In the genomic region with DNA sequence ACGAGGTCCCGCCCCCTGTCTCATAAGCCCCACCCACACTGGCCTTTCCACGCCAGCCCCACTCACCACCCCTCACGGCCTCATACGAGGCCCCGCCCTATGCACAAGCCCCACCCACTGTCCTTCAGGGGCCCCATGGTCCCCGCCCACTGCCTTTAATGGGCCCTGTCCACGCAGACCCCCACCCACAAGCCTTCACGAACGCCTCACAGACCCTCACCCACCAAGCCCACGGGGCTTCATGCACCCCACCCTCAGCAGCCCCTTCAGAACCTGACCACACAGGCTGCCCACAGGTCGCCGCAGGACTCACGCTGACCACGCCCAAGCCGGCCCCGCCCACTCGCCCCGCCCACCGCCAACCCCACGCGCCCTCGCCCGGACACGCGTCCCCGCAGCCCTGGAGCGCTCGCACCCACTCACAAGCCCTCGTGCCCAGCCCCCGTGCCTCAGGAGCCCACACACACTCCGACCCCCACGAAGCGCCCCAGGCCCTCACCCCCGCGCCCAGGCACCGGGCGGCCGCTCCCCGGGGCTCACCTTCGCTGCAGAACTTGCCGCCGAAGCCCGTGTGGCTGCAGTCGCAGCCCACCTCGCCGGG, we compare ENCODE assay signal across 13 cellular contexts. TPM values are rescaled to one million over a fixed set of nuclear protein-coding genes. Genes with fewer than 3 reads are reported as not detected.
DNase-seq lines count a peak whose midpoint lies in the region; ATAC-seq and TF ChIP-seq lines count a peak whose summit lies in the region.
"Had no signal": no experiment of that assay in that cellular context is flagged by ENCODE, and none has a peak within 500 bp of the region (broad histone marks: within the 10 kb centered on the region; RNA-seq: fewer than 3 reads in every experiment).

No MANE protein-coding gene starts in this region.

- H3K4me3 ChIP-seq in uterus: no peak overlapping the region

- no peak for ATAC-seq in activated T-helper 17 cell treated with anti-CD3 and anti-CD28 coated beads, Interleukin-2, amount 50 U/mL, for 72 hours (replicated peaks)
- peak in 1 of 2 donors; percentile 50 for ATAC-seq in natural killer cell treated with Interleukin-12 subunit alpha and Interleukin-12 subunit beta and Interleukin-15 and Interleukin-18, amount 100 ng/mL, for 72 hours
- no peak for ATAC-seq in GM21576 (IDR thresholded peaks at IDR 0.05; ENCODE audit: unreplicated experiment)
- no peak for ATAC-seq in GM19452 (IDR thresholded peaks at IDR 0.05; ENCODE audit: unreplicated experiment)

- no peak overlapping the region for H3K27ac Mint-ChIP-seq in T-helper 2 cell treated with Interferon-gamma antibody and Interleukin-4, amounts not matched to agents 5 μg/mL and 100 μg/mL, for 36 hours
- H3K27ac Mint-ChIP-seq in activated T-helper 17 cell treated with anti-CD3 and anti-CD28 coated beads, Interleukin-2, amount 50 U/mL, for 72 hours: no peak overlapping the region
- peak overlapping the region in 1 of 2 donors; percentile 30 for H3K27ac Mint-ChIP-seq in natural killer cell treated with Interleukin-12 subunit alpha and Interleukin-12 subunit beta and Interleukin-15 and Interleukin-18, amount 100 ng/mL, for 72 hours

- no peak for TF ChIP-seq POLR2A in uterus (IDR thresholded peaks at IDR 0.05)

- H3K4me1 ChIP-seq in ES-I3 (ENCODE audit: insufficient read depth, low read length) (peaks cover 31% of the 10 kb centered on the region), uterus (peaks cover 0 to 13% of the 10 kb centered on the region in 2 donors)

- no peaks in the 10 kb centered on the region for H3K36me3 Mint-ChIP-seq in T-helper 2 cell treated with Interferon-gamma antibody and Interleukin-4, amounts not matched to agents 5 μg/mL and 100 μg/mL, for 36 hours (ENCODE audit: low read depth)
- no peaks in the 10 kb centered on the region for H3K36me3 Mint-ChIP-seq in activated T-helper 17 cell treated with anti-CD3 and anti-CD28 coated beads, Interleukin-2, amount 50 U/mL, for 72 hours (ENCODE audit: low read depth)
- no peaks in the 10 kb centered on the region for H3K36me3 Mint-ChIP-seq in natural killer cell treated with Interleukin-12 subunit alpha and Interleukin-12 subunit beta and Interleukin-15 and Interleukin-18, amount 100 ng/mL, for 72 hours

- intact Hi-C loops in uterus (cut with DNase I; ENCODE audit: low total_unique reads): no loop called here

- H3K4me3 Mint-ChIP-seq in T-helper 2 cell treated with Interferon-gamma antibody and Interleukin-4, amounts not matched to agents 5 μg/mL and 100 μg/mL, for 36 hours: peak overlapping the region; percentile 12
- H3K4me3 Mint-ChIP-seq in activated T-helper 17 cell treated with anti-CD3 and anti-CD28 coated beads, Interleukin-2, amount 50 U/mL, for 72 hours: peak overlapping the region; percentile 29
- peak overlapping the region; percentile 42 for H3K4me3 Mint-ChIP-seq in natural killer cell treated with Interleukin-12 subunit alpha and Interleukin-12 subunit beta and Interleukin-15 and Interleukin-18, amount 100 ng/mL, for 72 hours

- H3K9me3 Mint-ChIP-seq in T-helper 2 cell treated with Interferon-gamma antibody and Interleukin-4, amounts not matched to agents 5 μg/mL and 100 μg/mL, for 36 hours: no peaks in the 10 kb centered on the region
- no peaks in the 10 kb centered on the region for H3K9me3 Mint-ChIP-seq in activated T-helper 17 cell treated with anti-CD3 and anti-CD28 coated beads, Interleukin-2, amount 50 U/mL, for 72 hours
- H3K9me3 Mint-ChIP-seq in natural killer cell treated with Interleukin-12 subunit alpha and Interleukin-12 subunit beta and Interleukin-15 and Interleukin-18, amount 100 ng/mL, for 72 hours: no peaks in the 10 kb centered on the region

- peaks cover 32 to 60% of the 10 kb centered on the region in 2 donors for H3K27me3 ChIP-seq in uterus

- H3K9ac ChIP-seq in ES-I3 (ENCODE audit: low read depth, low read length): peak overlapping the region; percentile 35; the same call in 1 of the 2 replicates

- no peaks in the 10 kb centered on the region for H3K9me3 ChIP-seq in ES-I3 (ENCODE audit: control insufficient read depth, insufficient read depth, low read length)
- no peaks in the 10 kb centered on the region for H3K9me3 ChIP-seq in uterus

- peaks cover 6% of the 10 kb centered on the region for H3K4me1 Mint-ChIP-seq in T-helper 2 cell treated with Interferon-gamma antibody and Interleukin-4, amounts not matched to agents 5 μg/mL and 100 μg/mL, for 36 hours (ENCODE audit: low read depth)
- peaks cover 8% of the 10 kb centered on the region for H3K4me1 Mint-ChIP-seq in activated T-helper 17 cell treated with anti-CD3 and anti-CD28 coated beads, Interleukin-2, amount 50 U/mL, for 72 hours
- peaks cover 15 to 17% of the 10 kb centered on the region in 2 donors for H3K4me1 Mint-ChIP-seq in natural killer cell treated with Interleukin-12 subunit alpha and Interleukin-12 subunit beta and Interleukin-15 and Interleukin-18, amount 100 ng/mL, for 72 hours (ENCODE audit: low read depth in 2 of 2)

- no peak for TF ChIP-seq CTCF in uterus (IDR thresholded peaks at IDR 0.05)

- peaks cover 75% of the 10 kb centered on the region for H3K27me3 Mint-ChIP-seq in T-helper 2 cell treated with Interferon-gamma antibody and Interleukin-4, amounts not matched to agents 5 μg/mL and 100 μg/mL, for 36 hours (ENCODE audit: low read depth)
- peaks cover 67% of the 10 kb centered on the region for H3K27me3 Mint-ChIP-seq in activated T-helper 17 cell treated with anti-CD3 and anti-CD28 coated beads, Interleukin-2, amount 50 U/mL, for 72 hours
- H3K27me3 Mint-ChIP-seq in natural killer cell treated with Interleukin-12 subunit alpha and Interleukin-12 subunit beta and Interleukin-15 and Interleukin-18, amount 100 ng/mL, for 72 hours: peaks cover 54 to 64% of the 10 kb centered on the region in 2 donors

- no peaks in the 10 kb centered on the region for H3K36me3 ChIP-seq in ES-I3 (ENCODE audit: insufficient read depth, low read length)
- no peaks in the 10 kb centered on the region for H3K36me3 ChIP-seq in uterus

- H3K27ac ChIP-seq in uterus: no peak overlapping the region

- DNase-seq in T-helper 2 cell treated with Interferon-gamma antibody and Interleukin-4, amounts not matched to agents 5 μg/mL and 100 μg/mL, for 36 hours (ENCODE audit: low spot score): no peak
- DNase-seq in T-helper 2 cell (no peak), uterus (no peak)
- DNase-seq in natural killer cell treated with Interleukin-12 subunit alpha and Interleukin-12 subunit beta and Interleukin-15 and Interleukin-18, amount 100 ng/mL, for 72 hours (ENCODE audit: low spot score): no peak
- DNase-seq: amniotic stem cell; NCI-H1436; NCI-H510A; stimulated activated CD4-positive, alpha-beta T cell treated with anti-CD3 and anti-CD28 coated beads, Interleukin-12 subunit alpha, Interleukin-12 subunit beta, amount 100 ng/mL, for 4 hours had no signal

RNA-seq across cellular contexts. Expression of a gene that starts 10.5 kb away (rescaled TPM):
- 1 to 10 TPM in 1 of 2 donors, under 1 TPM in 1; 0.11 to 1.2 TPM for total RNA-seq in activated T-helper 17 cell treated with anti-CD3 and anti-CD28 coated beads, Interleukin-2, amount 50 U/mL, for 72 hours
- 1 to 10 TPM in 1 of 2 donors, under 1 TPM in 1; 0.74 to 1.3 TPM for total RNA-seq in natural killer cell treated with Interleukin-12 subunit alpha and Interleukin-12 subunit beta and Interleukin-15 and Interleukin-18, amount 100 ng/mL, for 72 hours
- total RNA-seq in uterus: 10 to 100 TPM in 2 of 4 donors, 1 to 10 TPM in 1, under 1 TPM in 1; 0.88 to 48.4 (median 12.6) TPM

RNA-seq across cellular contexts. Expression of a gene that starts 31.4 kb away (rescaled TPM):
- total RNA-seq in activated T-helper 17 cell treated with anti-CD3 and anti-CD28 coated beads, Interleukin-2, amount 50 U/mL, for 72 hours: 10 to 100 TPM; 11.0 to 21.6 TPM
- total RNA-seq in natural killer cell treated with Interleukin-12 subunit alpha and Interleukin-12 subunit beta and Interleukin-15 and Interleukin-18, amount 100 ng/mL, for 72 hours: 10 to 100 TPM; 13.6 to 27.7 TPM
- 10 to 100 TPM in 3 of 4 donors, 1 to 10 TPM in 1; 3.2 to 72.8 (median 23.3) TPM for total RNA-seq in uterus

RNA-seq across cellular contexts. Expression of a gene that starts 47.2 kb away (rescaled TPM):
- total RNA-seq in activated T-helper 17 cell treated with anti-CD3 and anti-CD28 coated beads, Interleukin-2, amount 50 U/mL, for 72 hours: 1 to 10 TPM; 4.0 to 4.7 TPM
- total RNA-seq in natural killer cell treated with Interleukin-12 subunit alpha and Interleukin-12 subunit beta and Interleukin-15 and Interleukin-18, amount 100 ng/mL, for 72 hours: 1 to 10 TPM; 4.7 to 5.6 TPM
- total RNA-seq in uterus: 10 to 100 TPM in 2 of 4 donors, 1 to 10 TPM in 2; 2.9 to 42.8 (median 11.4) TPM
- total RNA-seq: LHCN-M2 had no signal
